ENCODE assay signal across 3 cellular contexts in the genomic region with DNA sequence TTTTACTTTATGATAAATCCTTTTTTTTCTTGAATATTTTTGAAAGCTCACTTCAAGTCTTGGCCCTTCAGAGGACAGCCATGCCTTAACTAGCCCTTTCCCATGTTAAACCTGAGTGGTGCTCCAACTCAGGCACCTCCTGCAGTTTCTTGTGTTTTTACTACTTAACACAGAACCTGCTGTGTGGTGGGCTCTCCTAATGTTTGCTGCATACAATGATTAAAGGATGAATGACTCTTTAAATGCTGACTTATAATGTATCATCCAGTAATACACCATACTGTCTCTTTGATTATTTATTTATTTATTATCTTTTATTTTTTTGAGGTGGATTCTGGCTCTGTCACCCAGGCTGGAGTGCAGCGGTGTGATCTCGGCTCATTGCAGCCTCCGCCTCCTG.
TF ChIP-seq lines count a peak whose summit lies in the region.

No MANE protein-coding gene starts in this region.

TF ChIP-seq in IMR-90, 13 proteins besides CTCF, POLR2A, EP300 and RAD21:
- TF ChIP-seq NFE2L2 (IDR thresholded peaks at IDR 0.05; ENCODE audit: low read depth, low read length) (no peak), MAFK (IDR thresholded peaks at IDR 0.05; ENCODE audit: low read depth, low read length) (no peak), USF2 (IDR thresholded peaks at IDR 0.05; ENCODE audit: low read depth, low read length) (no peak), MAZ (IDR thresholded peaks at IDR 0.05; ENCODE audit: borderline replicate concordance, low read depth, low read length) (no peak), CHD1 (IDR thresholded peaks at IDR 0.05; ENCODE audit: low read depth, low read length) (no peak), FOS (IDR thresholded peaks at IDR 0.05; ENCODE audit: low read depth, low read length) (no peak), ELK1 (IDR thresholded peaks at IDR 0.05; ENCODE audit: borderline replicate concordance, low read depth, low read length) (no peak), SMC3 (IDR thresholded peaks at IDR 0.05; ENCODE audit: low read depth, low read length) (no peak)

TF ChIP-seq in WTC11, 78 proteins besides CTCF, POLR2A, EP300 and RAD21:
- TF ChIP-seq ZBTB21 (CRISPR knock-in tag; IDR thresholded peaks at IDR 0.05; ENCODE audit: borderline replicate concordance) (no peak), ZNF138 (CRISPR knock-in tag; conservative IDR thresholded peaks at IDR 0.05) (no peak), GTF2I (CRISPR knock-in tag; conservative IDR thresholded peaks at IDR 0.05) (no peak), NR2C2 (CRISPR knock-in tag; IDR thresholded peaks at IDR 0.05) (no peak), ZNF416 (CRISPR knock-in tag; IDR thresholded peaks at IDR 0.05) (0 out of 2 replicates have a peak, but pooled peaks have one; percentile 45)

TF ChIP-seq in HEK293T, 16 proteins besides CTCF, POLR2A, EP300 and RAD21 (continued from another document):
- TF ChIP-seq HDGF (IDR thresholded peaks at IDR 0.05; ENCODE audit: borderline replicate concordance), result no peak
- no peak for TF ChIP-seq L3MBTL2 (conservative IDR thresholded peaks at IDR 0.05)
- TF ChIP-seq CTBP1 (IDR thresholded peaks at IDR 0.05; ENCODE audit: borderline replicate concordance), result no peak
- no peak for TF ChIP-seq ELF4 (IDR thresholded peaks at IDR 0.05)
- no peak for TF ChIP-seq NFRKB (IDR thresholded peaks at IDR 0.05)
- TF ChIP-seq LEF1 (IDR thresholded peaks at IDR 0.05; ENCODE audit: borderline replicate concordance), result no peak
